ENCODE assay signal across 30 cellular contexts in genomic region chr2:17282245-17282644, GRCh38.
"Had no signal": no experiment of that assay in that cellular context is flagged by ENCODE, and none has a peak within 500 bp of the region (broad histone marks: within the 10 kb centered on the region; RNA-seq: fewer than 3 reads in every experiment).

No MANE protein-coding gene starts in this region.

- H3K9me3 ChIP-seq: adrenal gland, ascending aorta, body of pancreas, breast epithelium had no signal

- H3K4me1 ChIP-seq: adrenal gland, ascending aorta, body of pancreas, breast epithelium had no signal

- H3K27me3 ChIP-seq: adrenal gland, ascending aorta, body of pancreas, brain microvascular endothelial cell, breast epithelium, cardiac muscle cell had no signal

- H3K36me3 ChIP-seq: adrenal gland, ascending aorta, brain microvascular endothelial cell, breast epithelium, cardiac muscle cell had no signal

- H3K27ac ChIP-seq: adrenal gland, ascending aorta, body of pancreas, brain microvascular endothelial cell, breast epithelium, cardiac muscle cell had no signal

- H3K4me3 ChIP-seq: adrenal gland, ascending aorta, body of pancreas, breast epithelium, cardiac muscle cell had no signal

- DNase-seq: activated effector memory CD4-positive, alpha-beta T cell treated with anti-CD3 and anti-CD28 coated beads, Interleukin-2, amount 50 U/mL, for 16 hours; activated effector memory CD4-positive, alpha-beta T cell treated with Interleukin-2 at 50 U/mL for 16 hours; activated gamma-delta T cell; activated gamma-delta T cell treated with Interleukin-2 at 50 U/mL for 16 hours; activated naive CD4-positive, alpha-beta T cell; activated naive CD4-positive, alpha-beta T cell treated with anti-CD3 and anti-CD28 coated beads for 36 hours; activated naive CD4-positive, alpha-beta T cell treated with anti-CD3 and anti-CD28 coated beads, Interleukin-2, amount 10 ng/mL, durations not matched to agents 7 days and 5 days; activated naive CD4-positive, alpha-beta T cell treated with anti-CD3 and anti-CD28 coated beads, Interleukin-2, amount 50 U/mL, for 16 hours; activated naive CD4-positive, alpha-beta T cell treated with Interleukin-2 at 50 U/mL for 16 hours; activated naive CD8-positive, alpha-beta T cell treated with anti-CD3 and anti-CD28 coated beads for 36 hours; activated naive CD8-positive, alpha-beta T cell treated with anti-CD3 and anti-CD28 coated beads, Interleukin-2, amount 10 ng/mL, durations not matched to agents 7 days and 5 days; activated naive CD8-positive, alpha-beta T cell treated with anti-CD3 and anti-CD28 coated beads, Interleukin-2, amount 50 U/mL, for 24 hours; activated T-cell treated with anti-CD3 and anti-CD28 coated beads, Interleukin-2, amount 50 U/mL, for 1 hour; activated T-cell treated with anti-CD3 and anti-CD28 coated beads, Interleukin-2, amount 50 U/mL, for 24 hours; activated T-cell treated with anti-CD3 and anti-CD28 coated beads, Interleukin-2, amount 50 U/mL, for 4 hours; activated T-cell treated with anti-CD3 and anti-CD28 coated beads, Interleukin-2, amount 50 U/mL, for 48 hours; activated T-cell treated with anti-CD3 and anti-CD28 coated beads, Interleukin-2, amount 50 U/mL, for 72 hours; amniotic stem cell; amygdala; anterior cingulate cortex; aorta; body of pancreas; brain microvascular endothelial cell; caudate nucleus; central memory CD4-positive, alpha-beta T cell; cerebellar nuclear complex had no signal
